20 cellular contexts compared by ENCODE assay signal in genomic region chr7:47938574-47939165, GRCh38. TPM values are rescaled to one million over a fixed set of nuclear protein-coding genes. Genes with fewer than 3 reads are reported as not detected.
A peak's percentile ranks its signal among the peaks of the same experiment; 100 is the strongest.
DNase-seq lines count a peak whose midpoint lies in the region; ATAC-seq, FAIRE-seq and TF ChIP-seq lines count a peak whose summit lies in the region.
"Had no signal": no experiment of that assay in that cellular context is flagged by ENCODE, and none has a peak within 500 bp of the region (broad histone marks: within the 10 kb centered on the region; RNA-seq: fewer than 3 reads in every experiment).

No MANE protein-coding gene starts in this region.

- no peak for TF ChIP-seq EP300 in GM12878 (IDR thresholded peaks at IDR 0.05; ENCODE audit: borderline replicate concordance in 1 of 2, control insufficient read depth in 1 of 2, low read depth in 2 of 2, low read length in 2 of 2)

- no peak for ATAC-seq in activated CD8-positive, alpha-beta memory T cell treated with anti-CD3 and anti-CD28 coated beads, Interleukin-2, amount 10 ng/mL, durations not matched to agents 7 days and 5 days
- ATAC-seq in GM12878: 0 out of 3 replicates have a peak, but pooled peaks have one; percentile 3
- ATAC-seq: gastrocnemius medialis, mucosa of descending colon, psoas muscle had no signal

- no peaks in the 10 kb centered on the region for H3K27me3 Mint-ChIP-seq in activated CD8-positive, alpha-beta memory T cell treated with anti-CD3 and anti-CD28 coated beads, Interleukin-2, amount 10 ng/mL, durations not matched to agents 7 days and 5 days

- H3K79me2 ChIP-seq in GM12878 (ENCODE audit: control insufficient read depth, insufficient read depth, low read length): no peaks in the 10 kb centered on the region
- no peaks in the 10 kb centered on the region for H3K79me2 ChIP-seq in smooth muscle cell (ENCODE audit: low read depth)

- CTCF ChIA-PET in activated CD8-positive, alpha-beta memory T cell treated with anti-CD3 and anti-CD28 coated beads, Interleukin-2, amount 10 ng/mL, durations not matched to agents 7 days and 5 days (lab: Charles Lee): interaction anchor here (0.9 to 1.9 kb wide), 6 partner anchors 35 to 672 kb away, joined by 3 to 8 read pairs (median 4); no protein-coding TSS in a partner anchor
- CTCF ChIA-PET in GM12878 (lab: Yijun Ruan, JAX): interaction anchor here (0.7 to 2.3 kb wide), 14 partner anchors 10 to 672 kb away, joined by 3 to 11 read pairs (median 4); partner anchors contain the start of gene PKD1L1

- H3K4me2 ChIP-seq in GM12878 (ENCODE audit: control insufficient read depth, insufficient read depth) (peak overlapping the region; percentile 92), smooth muscle cell (no peak overlapping the region)

- H4K20me1 ChIP-seq in GM12878 (ENCODE audit: control insufficient read depth, insufficient read depth): no peaks in the 10 kb centered on the region
- H4K20me1 ChIP-seq in smooth muscle cell (ENCODE audit: low read depth): no peaks in the 10 kb centered on the region

- H2AFZ ChIP-seq in GM12878 (ENCODE audit: control insufficient read depth, low read depth, low read length) (no peak overlapping the region), smooth muscle cell (ENCODE audit: low read depth) (no peak overlapping the region)

- no TSS peak for BruUV-seq in GM12878 (replicated peaks; lab: Mats Ljungman, UMichigan)

- H3K4me3 Mint-ChIP-seq in activated CD8-positive, alpha-beta memory T cell treated with anti-CD3 and anti-CD28 coated beads, Interleukin-2, amount 10 ng/mL, durations not matched to agents 7 days and 5 days: no peak overlapping the region
- H3K4me3 Mint-ChIP-seq: T-helper 1 cell treated with Interleukin-12 subunit alpha and Interleukin-12 subunit beta and Interleukin-4 antibody, amounts not matched to agents 30 μg/mL and 1 μg/mL, for 36 hours had no signal

- H3K27ac ChIP-seq in GM12878 (ENCODE audit: control insufficient read depth, insufficient read depth): peak overlapping the region; percentile 68; the same call in 1 of the 2 replicates
- H3K27ac ChIP-seq in smooth muscle cell (ENCODE audit: low read depth): no peak overlapping the region
- H3K27ac ChIP-seq: psoas muscle, vagina had no signal

- H3K9me3 ChIP-seq in GM12878 (replicated peaks; ENCODE audit: control insufficient read depth, insufficient read depth, low read length): no peaks in the 10 kb centered on the region
- no peaks in the 10 kb centered on the region for H3K9me3 ChIP-seq in smooth muscle cell (replicated peaks; ENCODE audit: low read depth)
- H3K9me3 ChIP-seq: gastrocnemius medialis, mucosa of descending colon, psoas muscle, vagina had no signal

- intact Hi-C loops in GM12878 (cut with micrococcal nuclease; ENCODE audit: unreplicated experiment): loop anchor here (1.0 to 5.0 kb wide), 3 partner anchors 147 to 672 kb away; no protein-coding TSS in a partner anchor

- DNase-seq in activated CD8-positive, alpha-beta memory T cell treated with anti-CD3 and anti-CD28 coated beads, Interleukin-2, amount 10 ng/mL, durations not matched to agents 7 days and 5 days: no peak
- DNase-seq in activated CD8-positive, alpha-beta memory T cell treated with anti-CD3 and anti-CD28 coated beads, Interleukin-2, amount 50 U/mL, for 48 hours: no peak
- DNase-seq in M059J (ENCODE audit: low read depth) (peak; percentile 63), GM12878 (ENCODE audit: low read depth, low spot score) (no peak), smooth muscle cell (lab: John Stamatoyannopoulos, UW; ENCODE audit: unreplicated experiment) (no peak), GM19240 (ENCODE audit: insufficient read length, low spot score) (no peak), GM03348 (ENCODE audit: low spot score) (no peak), kidney tubule cell (ENCODE audit: low spot score) (no peak)
- DNase-seq: activated CD4-positive, alpha-beta T cell treated with anti-CD3 and anti-CD28 coated beads, Interleukin-2, amount 50 U/mL, for 1 hour; gastrocnemius medialis; KBM-7; mucosa of descending colon; NCI-H187 treated with DMSO at 0.1 percent for 48 hours; psoas muscle; stimulated activated CD4-positive, alpha-beta T cell treated with anti-CD3 and anti-CD28 coated beads, Interleukin-4, amount 100 ng/mL, for 24 hours; stimulated activated naive CD4-positive, alpha-beta T cell had no signal

- in situ Hi-C loops in GM12878 (cut with MboI): loop anchor here (25.0 kb wide), 1 partner anchor 1824 kb away; the partner anchor contains the start of gene VWC2

- WGBS in GM12878 (ENCODE audit: insufficient coverage, insufficient replicate concordance, low lambda C conversion rate, missing lambda C conversion rate): 48% methylated on average over 6 of the region's 6 CpGs
- WGBS in smooth muscle cell (ENCODE audit: low lambda C conversion rate): 88% methylated on average over 6 of the region's 6 CpGs

- SMC1A ChIA-PET in GM12878 (lab: Charles Lee; ENCODE audit: uncharacterized antibody, unreplicated experiment): interaction anchor here (0.9 to 2.4 kb wide), 5 partner anchors 10 to 171 kb away, joined by 3 to 13 read pairs (median 3); partner anchors contain the start of gene PKD1L1

- H3K36me3 ChIP-seq in GM12878 (ENCODE audit: control insufficient read depth in 2 of 2, insufficient read depth in 2 of 2, low read length in 1 of 2): no peaks in the 10 kb centered on the region
- no peaks in the 10 kb centered on the region for H3K36me3 ChIP-seq in smooth muscle cell (ENCODE audit: low read depth)
- H3K36me3 ChIP-seq: gastrocnemius medialis, vagina had no signal

- peaks cover 2% of the 10 kb centered on the region for H3K36me3 Mint-ChIP-seq in activated CD8-positive, alpha-beta memory T cell treated with anti-CD3 and anti-CD28 coated beads, Interleukin-2, amount 10 ng/mL, durations not matched to agents 7 days and 5 days

- TF ChIP-seq RAD21 in GM12878 (IDR thresholded peaks at IDR 0.05; ENCODE audit: insufficient read depth, low read depth, low read length): peak; percentile 64

- no peaks in the 10 kb centered on the region for H3K9me3 Mint-ChIP-seq in activated CD8-positive, alpha-beta memory T cell treated with anti-CD3 and anti-CD28 coated beads, Interleukin-2, amount 10 ng/mL, durations not matched to agents 7 days and 5 days (ENCODE audit: low read depth)
- H3K9me3 Mint-ChIP-seq: T-helper 1 cell treated with Interleukin-12 subunit alpha and Interleukin-12 subunit beta and Interleukin-4 antibody, amounts not matched to agents 30 μg/mL and 1 μg/mL, for 36 hours had no signal

- RAD21 ChIA-PET in GM12878 (lab: Charles Lee; ENCODE audit: unreplicated experiment): interaction anchor here (0.9 to 3.0 kb wide), 4 partner anchors 9 to 672 kb away, joined by 3 to 17 read pairs (median 7); no protein-coding TSS in a partner anchor

- FAIRE-seq in GM12878 (lab: Jason Lieb, UNC): no peak
- FAIRE-seq: astrocyte, islet of Langerhans had no signal

- H3K4me1 ChIP-seq in GM12878 (ENCODE audit: control insufficient read depth, insufficient read depth, low read length) (peaks cover 28% of the 10 kb centered on the region), smooth muscle cell (ENCODE audit: low read depth) (peaks cover 5% of the 10 kb centered on the region)
- H3K4me1 ChIP-seq: gastrocnemius medialis, psoas muscle had no signal

- peak overlapping the region; percentile 7 for H3K27ac Mint-ChIP-seq in activated CD8-positive, alpha-beta memory T cell treated with anti-CD3 and anti-CD28 coated beads, Interleukin-2, amount 10 ng/mL, durations not matched to agents 7 days and 5 days
- H3K27ac Mint-ChIP-seq: T-helper 1 cell treated with Interleukin-12 subunit alpha and Interleukin-12 subunit beta and Interleukin-4 antibody, amounts not matched to agents 30 μg/mL and 1 μg/mL, for 36 hours had no signal

- H3K4me1 Mint-ChIP-seq in activated CD8-positive, alpha-beta memory T cell treated with anti-CD3 and anti-CD28 coated beads, Interleukin-2, amount 10 ng/mL, durations not matched to agents 7 days and 5 days: peaks cover 30% of the 10 kb centered on the region

- H3K9ac ChIP-seq in GM12878 (ENCODE audit: control insufficient read depth, insufficient read depth, low read length) (no peak overlapping the region), smooth muscle cell (ENCODE audit: low read depth) (no peak overlapping the region)

- POLR2A ChIA-PET in GM12878 (lab: Charles Lee): no interaction called here

- TF ChIP-seq CTCF in GM12878 (IDR thresholded peaks at IDR 0.05 in 2 of 3, conservative IDR thresholded peaks at IDR 0.05 in 1 of 3; ENCODE audit: control insufficient read depth in 2 of 3, extremely low read depth in 1 of 3, insufficient read depth in 1 of 3, low read depth in 3 of 3, low read length in 3 of 3) (peak in 2 of 3 experiments; percentile 15 to 35; a peak in 1 of 6 replicates), smooth muscle cell (IDR thresholded peaks at IDR 0.05; ENCODE audit: borderline replicate concordance, insufficient read depth, poor library complexity, severe bottlenecking) (peak; percentile 6)

- no peak overlapping the region; the same call in 1 of the 2 replicates for H3K4me3 ChIP-seq in GM12878
- H3K4me3 ChIP-seq in smooth muscle cell: no peak overlapping the region
- H3K4me3 ChIP-seq: gastrocnemius medialis, mucosa of descending colon, psoas muscle, vagina had no signal

- peaks cover 0 to 1% of the 10 kb centered on the region in 2 experiments; a peak in 2 of 4 replicates for H3K27me3 ChIP-seq in GM12878 (replicated peaks in 1 of 2; ENCODE audit: control insufficient read depth in 2 of 2, insufficient read depth in 2 of 2, low read length in 1 of 2)
- no peaks in the 10 kb centered on the region for H3K27me3 ChIP-seq in smooth muscle cell (ENCODE audit: low read depth)
- H3K27me3 ChIP-seq: gastrocnemius medialis, vagina had no signal

- H3F3A ChIP-seq in smooth muscle cell (ENCODE audit: low read depth): no peaks in the 10 kb centered on the region

- no peak for TF ChIP-seq POLR2A in GM12878 (IDR thresholded peaks at IDR 0.05; ENCODE audit: low read depth, low read length)

RNA-seq across cellular contexts. Expression of gene PKD1L1, which starts 9.6 kb away (rescaled TPM):
- total RNA-seq in activated CD8-positive, alpha-beta memory T cell treated with anti-CD3 and anti-CD28 coated beads, Interleukin-2, amount 10 ng/mL, durations not matched to agents 7 days and 5 days: under 1 TPM; 0.06 to 0.19 TPM
- total RNA-seq in M059J (2014; rRNA removed; shearing (Covaris generic)): 0.02 and 2.7 TPM in 2 replicates
- total RNA-seq in GM12878 (2013; cell fraction: nucleolus; rRNA removed): 0.34 and 0.44 TPM in 2 replicates
- total RNA-seq in GM12878 (2014; rRNA removed) (under 0.01 and 0.05 TPM in 2 replicates), GM12878 (2014; rRNA removed; fragmentation: Illumina TruSeq; extraction: Trizol) (0.04 and 0.05 TPM in 2 replicates), GM12878 (2021) (0.05 and 0.08 TPM in 2 replicates), smooth muscle cell (0.04 and 0.18 TPM in 2 replicates)
- not detected for polyA plus RNA-seq in GM12878 (2011; ENCODE audit: low read depth)
- polyA plus RNA-seq in GM12878 (2011; rRNA removed) (0.01 and 0.06 TPM in 2 replicates), GM12878 (2014; fragmentation: Illumina TruSeq; extraction: Trizol) (0.01 and 0.02 TPM in 2 replicates), GM12878 (2014; fragmentation: Nextera tagmentation; extraction: Ambion mirVana) (under 1 TPM in 1 of 2 experiments, not detected in 1; 0.02 TPM), GM12878 (2014; rRNA removed) (0.04 TPM in 1 of 2 replicates, not detected in the other), GM12878 (2016; fragmentation: Nextera tagmentation; extraction: Ambion mirVana) (under 1 TPM in 1 of 2 experiments, not detected in 1; 0.04 TPM), smooth muscle cell (0.06 TPM in 1 of 2 replicates, not detected in the other)
- polyA plus RNA-seq in GM12878 (2011; cell fraction: cytosol; rRNA removed): 0.01 TPM in 1 of 2 replicates, not detected in the other
- 0.04 and 0.15 TPM in 2 replicates for polyA plus RNA-seq in GM12878 (2011; cell fraction: nucleus; rRNA removed)
- polyA plus RNA-seq in GM12878 (2012): 0.01 TPM in 1 of 2 replicates, not detected in the other
- under 0.01 TPM in 1 of 2 replicates, not detected in the other for polyA minus RNA-seq in GM12878 (2011; rRNA and poly(A)+ RNA removed)
- not detected in 2 replicates for polyA minus RNA-seq in GM12878 (2011; cell fraction: cytosol; rRNA and poly(A)+ RNA removed)
- polyA minus RNA-seq in GM12878 (2011; cell fraction: nucleus; rRNA and poly(A)+ RNA removed): under 0.01 and 0.10 TPM in 2 replicates

RNA-seq across cellular contexts. Expression of gene HUS1, which starts 40.7 kb away (rescaled TPM):
- total RNA-seq in activated CD8-positive, alpha-beta memory T cell treated with anti-CD3 and anti-CD28 coated beads, Interleukin-2, amount 10 ng/mL, durations not matched to agents 7 days and 5 days: 10 to 100 TPM; 27.0 to 30.8 TPM
- total RNA-seq in M059J (2014; rRNA removed; shearing (Covaris generic)): 7.5 and 19.4 TPM in 2 replicates
- total RNA-seq in GM12878 (2013; cell fraction: nucleolus; rRNA removed): 55.6 and 66.7 TPM in 2 replicates
- 10.4 and 10.7 TPM in 2 replicates for total RNA-seq in GM12878 (2014; rRNA removed)
- 14.1 and 17.2 TPM in 2 replicates for total RNA-seq in GM12878 (2014; rRNA removed; fragmentation: Illumina TruSeq; extraction: Trizol)
- 21.5 and 26.8 TPM in 2 replicates for total RNA-seq in GM12878 (2021)
- polyA plus RNA-seq in GM12878 (2011; ENCODE audit: low read depth): 13.3 TPM
- polyA plus RNA-seq in GM12878 (2011; rRNA removed): 24.2 and 30.8 TPM in 2 replicates
- 11.3 and 14.0 TPM in 2 replicates for polyA plus RNA-seq in GM12878 (2011; cell fraction: cytosol; rRNA removed)
- polyA plus RNA-seq in GM12878 (2011; cell fraction: nucleus; rRNA removed): 12.8 and 14.2 TPM in 2 replicates
- polyA plus RNA-seq in GM12878 (2012): 12.1 and 16.2 TPM in 2 replicates
- 22.3 and 23.7 TPM in 2 replicates for polyA plus RNA-seq in GM12878 (2014; fragmentation: Illumina TruSeq; extraction: Trizol)
- 10 to 100 TPM; 26.4 to 35.5 TPM for polyA plus RNA-seq in GM12878 (2014; fragmentation: Nextera tagmentation; extraction: Ambion mirVana)
- polyA plus RNA-seq in GM12878 (2014; rRNA removed): 15.2 and 16.2 TPM in 2 replicates
- 10 to 100 TPM; 21.1 to 22.9 TPM for polyA plus RNA-seq in GM12878 (2016; fragmentation: Nextera tagmentation; extraction: Ambion mirVana)
- 17.6 and 19.6 TPM in 2 replicates for polyA minus RNA-seq in GM12878 (2011; rRNA and poly(A)+ RNA removed)
- polyA minus RNA-seq in GM12878 (2011; cell fraction: cytosol; rRNA and poly(A)+ RNA removed): 5.5 and 8.1 TPM in 2 replicates
- polyA minus RNA-seq in GM12878 (2011; cell fraction: nucleus; rRNA and poly(A)+ RNA removed): 10.5 and 16.8 TPM in 2 replicates
- total RNA-seq in smooth muscle cell: 35.8 and 39.1 TPM in 2 replicates
- 13.2 and 17.4 TPM in 2 replicates for polyA plus RNA-seq in smooth muscle cell
